In genomic region chr11:65501005-65501529, GRCh38 we compare ENCODE assay signal across 8 cellular contexts. TPM values are rescaled to one million over a fixed set of nuclear protein-coding genes. Genes with fewer than 3 reads are reported as not detected.
DNase-seq lines count a peak whose midpoint lies in the region; ATAC-seq and TF ChIP-seq lines count a peak whose summit lies in the region.

No MANE protein-coding gene starts in this region.

- ATAC-seq in GM18502 (IDR thresholded peaks at IDR 0.05; ENCODE audit: poor library complexity, unreplicated experiment) (no peak), GM21825 (IDR thresholded peaks at IDR 0.05; ENCODE audit: unreplicated experiment) (no peak), GM18505 (IDR thresholded peaks at IDR 0.05; ENCODE audit: unreplicated experiment) (no peak)

- TF ChIP-seq POLR2A in GM18505 (IDR thresholded peaks at IDR 0.05; ENCODE audit: borderline replicate concordance, extremely low read depth, insufficient read depth, insufficient read length) = no peak

- H3K9ac ChIP-seq in HUES6 (ENCODE audit: low read length) = peak overlapping the region; percentile 99

- 0 to 5% methylated on average over 2 of the region's 4 CpGs for WGBS in mesodermal cell (ENCODE audit: insufficient coverage in 2 of 2), 2 experiments

- H3K36me3 ChIP-seq in HUES6 (ENCODE audit: control insufficient read depth, insufficient read depth, low read length) (peaks cover 69% of the 10 kb centered on the region), mesodermal cell (ENCODE audit: control insufficient read depth, insufficient read depth, low read length) (peaks cover 60% of the 10 kb centered on the region)

- no peaks in the 10 kb centered on the region for H3K27me3 ChIP-seq in HUES6 (ENCODE audit: control insufficient read depth, insufficient read depth, low read length)

- no peak for TF ChIP-seq CTCF in AG09309 (IDR thresholded peaks at IDR 0.05; ENCODE audit: control insufficient read depth, insufficient read depth, low read depth, low read length, missing control alignments)
- TF ChIP-seq CTCF in cardiac fibroblast (IDR thresholded peaks at IDR 0.05; ENCODE audit: low read depth, low read length) = no peak

- peak overlapping the region; percentile 74 for H3K4me3 ChIP-seq in AG09309 (ENCODE audit: control insufficient read depth, low read depth, low read length)
- peak overlapping the region; percentile 95 for H3K4me3 ChIP-seq in HUES6 (ENCODE audit: low read depth, low read length)
- peak overlapping the region; percentile 74 to 93 for H3K4me3 ChIP-seq in cardiac fibroblast (replicated peaks in 1 of 2; ENCODE audit: low read depth in 2 of 2, low read length in 2 of 2)
- H3K4me3 ChIP-seq in mesodermal cell (ENCODE audit: extremely low read depth, insufficient read depth, low read length, poor library complexity, severe bottlenecking) = peak overlapping the region; percentile 94

- DNase-seq in AG09309 (ENCODE audit: low read depth) (no peak), cardiac fibroblast (ENCODE audit: low read depth in 2 of 2) (no peak), DMS114 treated with DMSO at 0.1 percent for 48 hours (lab: John Stamatoyannopoulos, UW; ENCODE audit: unreplicated experiment) (no peak)

- H3K4me1 ChIP-seq in HUES6 (ENCODE audit: control insufficient read depth, insufficient read depth, low read length) (peaks cover 23% of the 10 kb centered on the region), mesodermal cell (ENCODE audit: control insufficient read depth, insufficient read depth, low read length, poor library complexity, severe bottlenecking) (peaks cover 11% of the 10 kb centered on the region)

- H3K9me3 ChIP-seq in HUES6 (ENCODE audit: control insufficient read depth, insufficient read depth, low read depth, low read length) (no peaks in the 10 kb centered on the region), mesodermal cell (ENCODE audit: control insufficient read depth, low read length) (no peaks in the 10 kb centered on the region)

- peak overlapping the region; percentile 100; the same call in 1 of the 2 replicates for H3K27ac ChIP-seq in HUES6 (ENCODE audit: low read depth, low read length)
- H3K27ac ChIP-seq in mesodermal cell (ENCODE audit: low read depth, low read length, severe bottlenecking) = peak overlapping the region; percentile 100

RNA-seq across cellular contexts. Expression of gene MALAT1, which starts 2.2 kb away (rescaled TPM):
- 1,431 TPM for polyA plus RNA-seq in mesodermal cell (2013, experiment 1 of 2)
- polyA plus RNA-seq in mesodermal cell (2013, experiment 2 of 2) = 2,018 TPM

RNA-seq across cellular contexts. Expression of gene SCYL1, which starts 23.8 kb away (rescaled TPM):
- polyA plus RNA-seq in mesodermal cell (2013, experiment 1 of 2) = 102 TPM
- 89.8 TPM for polyA plus RNA-seq in mesodermal cell (2013, experiment 2 of 2)

RNA-seq across cellular contexts. Expression of gene LTBP3, which starts 57.1 kb away (rescaled TPM):
- polyA plus RNA-seq in mesodermal cell (2013, experiment 1 of 2) = 24.9 TPM
- polyA plus RNA-seq in mesodermal cell (2013, experiment 2 of 2) = 23.5 TPM
